In the genomic region with DNA sequence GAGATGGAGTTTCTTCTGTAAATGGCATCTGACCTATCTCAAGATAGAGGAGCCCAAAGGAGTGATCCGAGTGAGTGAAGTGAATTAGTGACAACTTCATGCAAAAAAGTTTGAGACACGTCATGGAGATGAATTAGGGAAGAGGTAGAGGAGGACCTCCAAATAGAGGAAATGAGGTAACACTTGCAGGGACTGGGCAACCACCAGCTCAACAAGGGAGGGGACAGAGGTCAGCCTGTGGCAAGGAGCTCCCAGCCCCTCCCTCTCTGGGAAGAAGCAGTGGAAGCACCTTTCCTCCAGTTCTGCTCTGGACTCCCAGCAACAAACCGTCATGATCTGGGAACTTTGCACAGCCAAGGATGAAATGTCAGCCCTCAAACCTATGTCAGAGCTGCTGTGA, we compare ENCODE assay signal across 15 cellular contexts.
"Had no signal": no experiment of that assay in that cellular context is flagged by ENCODE, and none has a peak within 500 bp of the region (broad histone marks: within the 10 kb centered on the region; RNA-seq: fewer than 3 reads in every experiment).

No MANE protein-coding gene starts in this region.

- ATAC-seq: activated T-cell treated with anti-CD3 and anti-CD28 coated beads, Interleukin-2, amount 50 U/mL, for 72 hours; stimulated activated naive CD8-positive, alpha-beta T cell treated with anti-CD3 and anti-CD28 coated beads, Interleukin-15, Interleukin-2, amounts not matched to agents 100 U/mL and 50 U/mL, for 24 hours had no signal

- H3K36me3 ChIP-seq: ascending aorta, esophagus squamous epithelium, suprapubic skin had no signal

- H3K27ac Mint-ChIP-seq: activated CD4-positive, alpha-beta memory T cell treated with anti-CD3 and anti-CD28 coated beads, Interleukin-2, amount 10 ng/mL, durations not matched to agents 7 days and 5 days; activated T-cell treated with anti-CD3 and anti-CD28 coated beads, Interleukin-2, amount 50 U/mL, for 72 hours; immature natural killer cell; nephron progenitor cell had no signal

- H3K27me3 ChIP-seq: ascending aorta, esophagus squamous epithelium, suprapubic skin had no signal

- H3K27ac ChIP-seq: ascending aorta, esophagus squamous epithelium, suprapubic skin had no signal

- H3K27me3 Mint-ChIP-seq: activated CD4-positive, alpha-beta memory T cell treated with anti-CD3 and anti-CD28 coated beads, Interleukin-2, amount 10 ng/mL, durations not matched to agents 7 days and 5 days had no signal

- H3K4me3 Mint-ChIP-seq: activated CD4-positive, alpha-beta memory T cell treated with anti-CD3 and anti-CD28 coated beads, Interleukin-2, amount 10 ng/mL, durations not matched to agents 7 days and 5 days; activated T-cell treated with anti-CD3 and anti-CD28 coated beads, Interleukin-2, amount 50 U/mL, for 72 hours; immature natural killer cell; nephron progenitor cell had no signal

- DNase-seq: activated CD4-positive, alpha-beta memory T cell treated with anti-CD3 and anti-CD28 coated beads, Interleukin-2, amount 10 ng/mL, durations not matched to agents 7 days and 5 days; activated CD4-positive, alpha-beta T cell treated with anti-CD3 and anti-CD28 coated beads for 1 hour; activated gamma-delta T cell treated with Interleukin-2 at 50 U/mL for 16 hours; activated T-cell treated with anti-CD3 and anti-CD28 coated beads, Interleukin-2, amount 50 U/mL, for 72 hours; esophagus squamous epithelium; foreskin fibroblast; immature natural killer cell; left cardiac atrium; mammary epithelial cell; nephron progenitor cell; stimulated activated CD4-positive, alpha-beta T cell treated with anti-CD3 and anti-CD28 coated beads, Interleukin-4, amount 100 ng/mL, for 1 hour; stimulated activated CD8-positive, alpha-beta memory T cell treated with anti-CD3 and anti-CD28 coated beads, Interleukin-4, amount 100 ng/mL, for 48 hours; stimulated activated naive CD8-positive, alpha-beta T cell treated with anti-CD3 and anti-CD28 coated beads, Interleukin-15, Interleukin-2, amounts not matched to agents 100 U/mL and 50 U/mL, for 24 hours had no signal

- H3K4me1 ChIP-seq: ascending aorta, esophagus squamous epithelium, suprapubic skin had no signal

- H3K4me1 Mint-ChIP-seq: nephron progenitor cell had no signal

- H3K4me3 ChIP-seq: ascending aorta, esophagus squamous epithelium, suprapubic skin had no signal
